In genomic region chr2:187138240-187138639, GRCh38 we compare ENCODE assay signal across 8 cellular contexts.
DNase-seq lines count a peak whose midpoint lies in the region; ATAC-seq and TF ChIP-seq lines count a peak whose summit lies in the region.

No MANE protein-coding gene starts in this region.

- H3K4me1 Mint-ChIP-seq in endodermal cell, result no peaks in the 10 kb centered on the region
- H3K4me1 Mint-ChIP-seq in neural crest cell, result no peaks in the 10 kb centered on the region
- H3K4me1 Mint-ChIP-seq in natural killer cell, result no peaks in the 10 kb centered on the region

- H3K27ac ChIP-seq in 22Rv1, result no peak overlapping the region
- H3K27ac ChIP-seq in endodermal cell (ENCODE audit: low read depth, low read length), result no peak overlapping the region

- no peak overlapping the region for H3K27ac Mint-ChIP-seq in endodermal cell
- no peak overlapping the region for H3K27ac Mint-ChIP-seq in neural crest cell (ENCODE audit: unreplicated experiment)
- no peak overlapping the region for H3K27ac Mint-ChIP-seq in natural killer cell

- H3K4me3 ChIP-seq in Loucy (ENCODE audit: low read length, poor library complexity, severe bottlenecking) (no peak overlapping the region), endodermal cell (ENCODE audit: low read length) (no peak overlapping the region)

- H3K4me1 ChIP-seq in Loucy (ENCODE audit: insufficient read depth, low read length, poor library complexity, severe bottlenecking) (no peaks in the 10 kb centered on the region), endodermal cell (ENCODE audit: control insufficient read depth, insufficient read depth, low read length) (no peaks in the 10 kb centered on the region)

- no peaks in the 10 kb centered on the region for H3K27me3 ChIP-seq in Loucy (ENCODE audit: insufficient read depth, low read length, poor library complexity, severe bottlenecking)
- no peaks in the 10 kb centered on the region for H3K27me3 ChIP-seq in endodermal cell (ENCODE audit: control insufficient read depth, insufficient read depth, low read length, poor library complexity, severe bottlenecking)

- no peaks in the 10 kb centered on the region for H4K20me1 ChIP-seq in Loucy (ENCODE audit: insufficient read depth, low read length, poor library complexity, severe bottlenecking)

- H3K36me3 Mint-ChIP-seq in endodermal cell (ENCODE audit: low read depth) (no peaks in the 10 kb centered on the region), neural crest cell (ENCODE audit: low read depth) (no peaks in the 10 kb centered on the region), natural killer cell (no peaks in the 10 kb centered on the region)

- no peaks in the 10 kb centered on the region for H3K36me3 ChIP-seq in Loucy (ENCODE audit: insufficient read depth, low read length)
- H3K36me3 ChIP-seq in endodermal cell (ENCODE audit: control insufficient read depth, insufficient read depth, low read length), result no peaks in the 10 kb centered on the region

- ATAC-seq in GM18861 (IDR thresholded peaks at IDR 0.05; ENCODE audit: unreplicated experiment) (peak; percentile 56), HG03460 (IDR thresholded peaks at IDR 0.05; ENCODE audit: unreplicated experiment) (no peak), natural killer cell (no peak)

- H3K9ac ChIP-seq in Loucy (ENCODE audit: low read depth, low read length, poor library complexity, severe bottlenecking) (no peak overlapping the region), endodermal cell (ENCODE audit: extremely low read depth, low read length, poor library complexity, severe bottlenecking) (no peak overlapping the region)

- 60 to 63% methylated on average over 1 of the region's 1 CpG for WGBS in endodermal cell (ENCODE audit: insufficient coverage in 1 of 2, insufficient read length in 1 of 2), 2 experiments

- H3F3A ChIP-seq in Loucy (ENCODE audit: low read depth), result no peaks in the 10 kb centered on the region

- TF ChIP-seq CTCF in 22Rv1 (IDR thresholded peaks at IDR 0.05) (peak; percentile 59), Loucy (conservative IDR thresholded peaks at IDR 0.05; ENCODE audit: low read length) (peak; percentile 47), endodermal cell (conservative IDR thresholded peaks at IDR 0.05) (peak; percentile 80), neural crest cell (conservative IDR thresholded peaks at IDR 0.05) (peak; percentile 62), natural killer cell (IDR thresholded peaks at IDR 0.05) (no peak)

- no peaks in the 10 kb centered on the region for H3K79me2 ChIP-seq in Loucy (ENCODE audit: insufficient read depth, low read length)

- H3K27me3 Mint-ChIP-seq in endodermal cell (ENCODE audit: insufficient read depth) (no peaks in the 10 kb centered on the region), neural crest cell (ENCODE audit: low read depth) (no peaks in the 10 kb centered on the region), natural killer cell (ENCODE audit: low read depth in 2 of 2) (no peaks in the 10 kb centered on the region)

- peaks cover 3% of the 10 kb centered on the region for H3K9me3 Mint-ChIP-seq in endodermal cell
- H3K9me3 Mint-ChIP-seq in neural crest cell, result no peaks in the 10 kb centered on the region
- peaks cover 2 to 3% of the 10 kb centered on the region in 2 donors for H3K9me3 Mint-ChIP-seq in natural killer cell

- no peaks in the 10 kb centered on the region for H3K9me2 ChIP-seq in Loucy (replicated peaks; ENCODE audit: low read depth, low read length)

- intact Hi-C loops in natural killer cell (cut with micrococcal nuclease), result no loop called here

- H3K4me3 Mint-ChIP-seq in endodermal cell (no peak overlapping the region), neural crest cell (no peak overlapping the region), natural killer cell (no peak overlapping the region)

- no peak overlapping the region for H2AFZ ChIP-seq in Loucy (ENCODE audit: low read length)

- no peak overlapping the region for H3K4me2 ChIP-seq in Loucy (ENCODE audit: low read depth, low read length, poor library complexity, severe bottlenecking)

- H3K9me3 ChIP-seq in Loucy (ENCODE audit: insufficient read depth, low read depth, low read length) (no peaks in the 10 kb centered on the region), endodermal cell (ENCODE audit: control insufficient read depth, low read length) (peaks cover 9% of the 10 kb centered on the region)

- DNase-seq in endodermal cell, result peak; percentile 78
- peak; percentile 3 for DNase-seq in neural crest cell (ENCODE audit: low read depth, low spot score)
- DNase-seq in natural killer cell, result no peak
- no peak for DNase-seq in NCI-H2196 treated with DMSO at 0.1 percent for 48 hours (lab: John Stamatoyannopoulos, UW; ENCODE audit: unreplicated experiment)

Comparison
In these comparisons a context has a peak if more than half of its experiments do, and no peak if none do; other contexts are left out.
1. DNase-seq: peak in endodermal cell (single experiment) and neural crest cell (single experiment); none in natural killer cell (single experiment) and NCI-H2196 treated with DMSO at 0.1 percent for 48 hours (single experiment).